Comparison of ENCODE assay signal across 26 cellular contexts in the genomic region with DNA sequence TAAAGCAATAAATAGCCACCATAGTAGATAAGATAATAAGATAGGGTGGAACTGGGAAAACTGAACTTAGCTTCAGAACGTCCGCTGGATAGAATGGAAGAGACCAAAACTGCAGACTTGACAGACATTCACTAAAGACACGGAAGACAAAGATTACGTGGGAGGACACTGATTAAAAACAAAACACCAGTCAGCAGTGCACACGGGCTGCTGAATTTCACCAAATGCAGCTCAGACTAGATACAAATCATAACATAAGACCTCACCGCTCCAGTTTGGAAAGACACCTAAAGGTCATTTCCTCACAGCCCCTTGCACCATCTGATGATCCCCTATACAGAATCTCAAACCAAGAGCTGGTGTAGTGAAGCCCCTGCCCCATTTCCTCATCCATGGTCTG. TPM values are rescaled to one million over a fixed set of nuclear protein-coding genes. Genes with fewer than 3 reads are reported as not detected.
DNase-seq lines count a peak whose midpoint lies in the region; ATAC-seq, FAIRE-seq and TF ChIP-seq lines count a peak whose summit lies in the region.
"Had no signal": no experiment of that assay in that cellular context is flagged by ENCODE, and none has a peak within 500 bp of the region (broad histone marks: within the 10 kb centered on the region; RNA-seq: fewer than 3 reads in every experiment).

No MANE protein-coding gene starts in this region.

- DNase-seq in K562 (ENCODE audit: extremely low read depth in 1 of 4, low spot score in 3 of 4) (no peak), esophagus muscularis mucosa (ENCODE audit: extremely low spot score) (peak; percentile 26), hypothalamus (lab: John Stamatoyannopoulos, UW) (no peak), hepatic stellate cell (ENCODE audit: low spot score) (no peak)
- DNase-seq in stimulated activated effector memory CD8-positive, alpha-beta T cell treated with anti-CD3 and anti-CD28 coated beads, Interleukin-12 subunit alpha, Interleukin-12 subunit beta, amount 100 ng/mL, for 72 hours (ENCODE audit: low spot score in 2 of 2) = no peak
- DNase-seq: 8988T; ACHN; BE2C; C1 segment of cervical spinal cord; Caco-2; Calu3; CD4-positive, alpha-beta T cell; CD8-positive, alpha-beta T cell; DMS79 treated with DMSO at 0.1 percent for 48 hours; GF-D8 had no signal

- H3K9ac ChIP-seq in K562 (ENCODE audit: insufficient read depth in 1 of 2, low read depth in 2 of 2, low read length in 2 of 2) = no peak overlapping the region
- H3K9ac ChIP-seq: BLaER1 had no signal

- H3K27me3 ChIP-seq in K562 (ENCODE audit: control insufficient read depth in 2 of 2, insufficient read depth in 2 of 2, low read length in 2 of 2) (peaks cover 48 to 70% of the 10 kb centered on the region in 2 experiments), esophagus muscularis mucosa (peaks cover 0 to 51% (median 2%) of the 10 kb centered on the region in 4 donors)
- H3K27me3 ChIP-seq: BLaER1 had no signal

- CTCF ChIA-PET in K562 (lab: Yijun Ruan, JAX; ENCODE audit: low intra/inter-chr PET ratio) = no interaction called here

- H3K9me3 Mint-ChIP-seq in activated T-helper 17 cell treated with anti-CD3 and anti-CD28 coated beads, Interleukin-2, amount 50 U/mL, for 72 hours = no peaks in the 10 kb centered on the region
- no peaks in the 10 kb centered on the region for H3K9me3 Mint-ChIP-seq in stimulated activated effector memory CD8-positive, alpha-beta T cell treated with anti-CD3 and anti-CD28 coated beads, Interleukin-12 subunit alpha, Interleukin-12 subunit beta, amount 100 ng/mL, for 72 hours
- H3K9me3 Mint-ChIP-seq: CD4-positive, alpha-beta T cell; CD8-positive, alpha-beta T cell had no signal

- no peak overlapping the region for H3K4me3 ChIP-seq in K562
- H3K4me3 ChIP-seq in esophagus muscularis mucosa = no peak overlapping the region
- H3K4me3 ChIP-seq: BLaER1 had no signal

- POLR2A ChIA-PET in K562 (lab: Yijun Ruan, JAX) = interaction anchor here (0.6 kb wide), 1 partner anchor 40 kb away, joined by 3 read pairs; no protein-coding TSS in a partner anchor

- peak overlapping the region; percentile 3; the same call in 1 of the 2 replicates for H3K4me2 ChIP-seq in K562 (ENCODE audit: insufficient read depth, low read length)
- H3K4me2 ChIP-seq: BLaER1 had no signal

- ATAC-seq in activated T-helper 17 cell treated with anti-CD3 and anti-CD28 coated beads, Interleukin-2, amount 50 U/mL, for 72 hours (replicated peaks) = peak; percentile 35
- ATAC-seq in K562 = no peak
- peak; percentile 62 for ATAC-seq in stimulated activated effector memory CD8-positive, alpha-beta T cell treated with anti-CD3 and anti-CD28 coated beads, Interleukin-12 subunit alpha, Interleukin-12 subunit beta, amount 100 ng/mL, for 72 hours
- no peak for ATAC-seq in HG02763 (IDR thresholded peaks at IDR 0.05; ENCODE audit: unreplicated experiment)
- ATAC-seq: CD8-positive, alpha-beta T cell had no signal

- TF ChIP-seq EP300 in K562 (IDR thresholded peaks at IDR 0.05; ENCODE audit: low read length) (no peak), esophagus muscularis mucosa (IDR thresholded peaks at IDR 0.05) (no peak)

- H3K27ac ChIP-seq in K562 (ENCODE audit: extremely low read depth, low read depth, low read length) = no peak overlapping the region
- no peak overlapping the region for H3K27ac ChIP-seq in esophagus muscularis mucosa (replicated peaks in 1 of 4)
- H3K27ac ChIP-seq: BLaER1 had no signal

- TF ChIP-seq POLR2A in K562 (conservative IDR thresholded peaks at IDR 0.05) (no peak), esophagus muscularis mucosa (IDR thresholded peaks at IDR 0.05; ENCODE audit: low read depth) (no peak)

- no peaks in the 10 kb centered on the region for H3K36me3 ChIP-seq in K562 (ENCODE audit: control insufficient read depth, insufficient read depth, low read length)
- no peaks in the 10 kb centered on the region for H3K36me3 ChIP-seq in esophagus muscularis mucosa
- H3K36me3 ChIP-seq: BE2C, BLaER1 had no signal

- H3K9me3 ChIP-seq in K562 (replicated peaks; ENCODE audit: control insufficient read depth, insufficient read depth, low read depth, low read length) (no peaks in the 10 kb centered on the region), esophagus muscularis mucosa (no peaks in the 10 kb centered on the region)
- H3K9me3 ChIP-seq: BE2C, BLaER1 had no signal

- intact Hi-C loops in K562 (cut with micrococcal nuclease) = no loop called here
- intact Hi-C loops in esophagus muscularis mucosa (cut with DNase I) = no loop called here

- H4K20me1 ChIP-seq in K562 (replicated peaks; ENCODE audit: control insufficient read depth, insufficient read depth, low read length) = no peaks in the 10 kb centered on the region
- H4K20me1 ChIP-seq: BLaER1 had no signal

- BruUV-seq in K562 (replicated peaks; lab: Mats Ljungman, UMichigan) = no TSS peak

- no peak overlapping the region for H3K27ac Mint-ChIP-seq in activated T-helper 17 cell treated with anti-CD3 and anti-CD28 coated beads, Interleukin-2, amount 50 U/mL, for 72 hours
- H3K27ac Mint-ChIP-seq in stimulated activated effector memory CD8-positive, alpha-beta T cell treated with anti-CD3 and anti-CD28 coated beads, Interleukin-12 subunit alpha, Interleukin-12 subunit beta, amount 100 ng/mL, for 72 hours = no peak overlapping the region
- H3K27ac Mint-ChIP-seq: CD14-positive monocyte; CD4-positive, alpha-beta T cell; CD8-positive, alpha-beta T cell had no signal

- H3K4me1 ChIP-seq in K562 (replicated peaks in 1 of 2; ENCODE audit: control insufficient read depth in 2 of 2, insufficient read depth in 2 of 2, low read length in 2 of 2) (peaks cover 2 to 3% of the 10 kb centered on the region in 2 experiments; a peak in 1 of 5 replicates), esophagus muscularis mucosa (no peaks in the 10 kb centered on the region)
- H3K4me1 ChIP-seq: BE2C, BLaER1 had no signal

- in situ Hi-C loops in K562 (cut with MboI) = no loop called here

- H3K27me3 Mint-ChIP-seq in activated T-helper 17 cell treated with anti-CD3 and anti-CD28 coated beads, Interleukin-2, amount 50 U/mL, for 72 hours = peaks cover 25% of the 10 kb centered on the region

- no peaks in the 10 kb centered on the region for H3K79me2 ChIP-seq in K562 (ENCODE audit: control insufficient read depth, insufficient read depth, low read length)

- no peaks in the 10 kb centered on the region for H3K36me3 Mint-ChIP-seq in activated T-helper 17 cell treated with anti-CD3 and anti-CD28 coated beads, Interleukin-2, amount 50 U/mL, for 72 hours (ENCODE audit: low read depth)
- H3K36me3 Mint-ChIP-seq in stimulated activated effector memory CD8-positive, alpha-beta T cell treated with anti-CD3 and anti-CD28 coated beads, Interleukin-12 subunit alpha, Interleukin-12 subunit beta, amount 100 ng/mL, for 72 hours = no peaks in the 10 kb centered on the region
- H3K36me3 Mint-ChIP-seq: CD14-positive monocyte; CD8-positive, alpha-beta T cell had no signal

- 8% methylated on average over 6 of the region's 6 CpGs for WGBS in K562 (ENCODE audit: insufficient coverage, low coverage, missing lambda C conversion rate)
- WGBS in esophagus muscularis mucosa = 65% methylated on average over 6 of the region's 6 CpGs

- TF ChIP-seq CTCF in K562 (IDR thresholded peaks at IDR 0.05 in 2 of 3, conservative IDR thresholded peaks at IDR 0.05 in 1 of 3; ENCODE audit: insufficient read depth in 2 of 3, low read depth in 1 of 3, low read length in 3 of 3) = no peak
- TF ChIP-seq CTCF in esophagus muscularis mucosa (IDR thresholded peaks at IDR 0.05) = no peak

- H3K9me1 ChIP-seq in K562 (ENCODE audit: control insufficient read depth, insufficient read depth, low read length) = no peaks in the 10 kb centered on the region

- H3K4me3 Mint-ChIP-seq in activated T-helper 17 cell treated with anti-CD3 and anti-CD28 coated beads, Interleukin-2, amount 50 U/mL, for 72 hours = no peak overlapping the region
- no peak overlapping the region for H3K4me3 Mint-ChIP-seq in stimulated activated effector memory CD8-positive, alpha-beta T cell treated with anti-CD3 and anti-CD28 coated beads, Interleukin-12 subunit alpha, Interleukin-12 subunit beta, amount 100 ng/mL, for 72 hours
- H3K4me3 Mint-ChIP-seq: CD14-positive monocyte; CD4-positive, alpha-beta T cell; CD8-positive, alpha-beta T cell had no signal

- no peak for FAIRE-seq in K562 (lab: Jason Lieb, UNC)
- FAIRE-seq: A204.1, D721Med, G401.6, GM12891, GM19239 had no signal

- H2AFZ ChIP-seq in K562 (ENCODE audit: low read depth, low read length) = no peak overlapping the region

- no peaks in the 10 kb centered on the region for H3K4me1 Mint-ChIP-seq in activated T-helper 17 cell treated with anti-CD3 and anti-CD28 coated beads, Interleukin-2, amount 50 U/mL, for 72 hours
- peaks cover 7% of the 10 kb centered on the region for H3K4me1 Mint-ChIP-seq in stimulated activated effector memory CD8-positive, alpha-beta T cell treated with anti-CD3 and anti-CD28 coated beads, Interleukin-12 subunit alpha, Interleukin-12 subunit beta, amount 100 ng/mL, for 72 hours
- H3K4me1 Mint-ChIP-seq: CD14-positive monocyte had no signal

- no peak for TF ChIP-seq RAD21 in K562 (CRISPR knock-in tag; conservative IDR thresholded peaks at IDR 0.05 in 1 of 2, IDR thresholded peaks at IDR 0.05 in 1 of 2)

RNA-seq across cellular contexts. Expression of a gene that starts 2.9 kb away (rescaled TPM):
- total RNA-seq in activated T-helper 17 cell treated with anti-CD3 and anti-CD28 coated beads, Interleukin-2, amount 50 U/mL, for 72 hours = not detected
- not detected in 2 replicates for total RNA-seq in K562 (2011; cell fraction: chromatin; rRNA removed; ENCODE audit: low replicate concordance)
- not detected in 2 replicates for total RNA-seq in K562 (2011; cell fraction: nucleolus; rRNA removed)
- total RNA-seq in K562 (2011; cell fraction: nucleoplasm; rRNA removed) = not detected in 2 replicates
- not detected in 2 replicates for total RNA-seq in K562 (2014; rRNA removed)
- total RNA-seq in K562 (2014; rRNA removed; fragmentation: Illumina TruSeq; extraction: Trizol) = not detected in 2 replicates
- not detected in 2 replicates for total RNA-seq in K562 (2015; rRNA removed; fragmentation: Illumina TruSeq; extraction: Trizol)
- total RNA-seq in K562 (2021) = not detected in 2 replicates
- polyA plus RNA-seq in K562 (2011; rRNA removed) = not detected in 2 replicates
- not detected in 2 replicates for polyA plus RNA-seq in K562 (2011; cell fraction: cytosol; rRNA removed)
- polyA plus RNA-seq in K562 (2011; cell fraction: nucleus; rRNA removed) = not detected in 2 replicates
- polyA plus RNA-seq in K562 (2012) = not detected in 2 replicates
- not detected in 2 replicates for polyA plus RNA-seq in K562 (2014; fragmentation: Illumina TruSeq; extraction: Trizol)
- polyA plus RNA-seq in K562 (2014; fragmentation: Nextera tagmentation; extraction: Ambion mirVana) = not detected
- not detected in 2 replicates for polyA plus RNA-seq in K562 (2014; rRNA removed)
- not detected in 2 replicates for polyA minus RNA-seq in K562 (2011; rRNA and poly(A)+ RNA removed)
- not detected in 2 replicates for polyA minus RNA-seq in K562 (2011; cell fraction: cytosol; rRNA and poly(A)+ RNA removed)
- polyA minus RNA-seq in K562 (2011; cell fraction: nucleus; rRNA and poly(A)+ RNA removed) = not detected in 2 replicates
- total RNA-seq in esophagus muscularis mucosa = not detected
- total RNA-seq: A673; Caco-2; Calu3; CD4-positive, alpha-beta T cell; CD8-positive, alpha-beta T cell had no signal
- polyA plus RNA-seq: AG04450, CD14-positive monocyte had no signal

RNA-seq across cellular contexts. Expression of a gene that starts 59.9 kb away (rescaled TPM):
- total RNA-seq in activated T-helper 17 cell treated with anti-CD3 and anti-CD28 coated beads, Interleukin-2, amount 50 U/mL, for 72 hours = 100 to 1,000 TPM; 170 to 308 TPM
- 73.7 and 86.6 TPM in 2 replicates for total RNA-seq in K562 (2011; cell fraction: chromatin; rRNA removed; ENCODE audit: low replicate concordance)
- total RNA-seq in K562 (2011; cell fraction: nucleolus; rRNA removed) = 95.9 and 106 TPM in 2 replicates
- 91.3 and 109 TPM in 2 replicates for total RNA-seq in K562 (2011; cell fraction: nucleoplasm; rRNA removed)
- total RNA-seq in K562 (2014; rRNA removed) = 56.1 and 59.2 TPM in 2 replicates
- 34.4 and 37.9 TPM in 2 replicates for total RNA-seq in K562 (2014; rRNA removed; fragmentation: Illumina TruSeq; extraction: Trizol)
- total RNA-seq in K562 (2015; rRNA removed; fragmentation: Illumina TruSeq; extraction: Trizol) = 49.0 and 50.9 TPM in 2 replicates
- total RNA-seq in K562 (2021) = 71.7 and 82.7 TPM in 2 replicates
- polyA plus RNA-seq in K562 (2011; rRNA removed) = 42.9 and 52.4 TPM in 2 replicates
- polyA plus RNA-seq in K562 (2011; cell fraction: cytosol; rRNA removed) = 63.9 and 119 TPM in 2 replicates
- polyA plus RNA-seq in K562 (2011; cell fraction: nucleus; rRNA removed) = 59.1 and 67.4 TPM in 2 replicates
- polyA plus RNA-seq in K562 (2012) = 75.0 and 92.9 TPM in 2 replicates
- 44.5 and 50.6 TPM in 2 replicates for polyA plus RNA-seq in K562 (2014; fragmentation: Illumina TruSeq; extraction: Trizol)
- 1 to 10 TPM; 3.9 to 5.1 TPM for polyA plus RNA-seq in K562 (2014; fragmentation: Nextera tagmentation; extraction: Ambion mirVana)
- polyA plus RNA-seq in K562 (2014; rRNA removed) = 64.2 and 72.6 TPM in 2 replicates
- polyA minus RNA-seq in K562 (2011; rRNA and poly(A)+ RNA removed) = 36.0 and 42.1 TPM in 2 replicates
- 40.6 and 47.7 TPM in 2 replicates for polyA minus RNA-seq in K562 (2011; cell fraction: cytosol; rRNA and poly(A)+ RNA removed)
- polyA minus RNA-seq in K562 (2011; cell fraction: nucleus; rRNA and poly(A)+ RNA removed) = 18.3 and 30.5 TPM in 2 replicates
- total RNA-seq in esophagus muscularis mucosa = 100 to 1,000 TPM; 132 to 205 (median 190) TPM

Comparison
In these comparisons a context has a peak if more than half of its experiments do, and no peak if none do; other contexts are left out.
1. ATAC-seq: peak in activated T-helper 17 cell treated with anti-CD3 and anti-CD28 coated beads, Interleukin-2, amount 50 U/mL, for 72 hours (single experiment) and stimulated activated effector memory CD8-positive, alpha-beta T cell treated with anti-CD3 and anti-CD28 coated beads, Interleukin-12 subunit alpha, Interleukin-12 subunit beta, amount 100 ng/mL, for 72 hours (single experiment); none in K562 (single experiment) and HG02763 (single experiment).